5 cellular contexts compared by ENCODE assay signal in the genomic region with DNA sequence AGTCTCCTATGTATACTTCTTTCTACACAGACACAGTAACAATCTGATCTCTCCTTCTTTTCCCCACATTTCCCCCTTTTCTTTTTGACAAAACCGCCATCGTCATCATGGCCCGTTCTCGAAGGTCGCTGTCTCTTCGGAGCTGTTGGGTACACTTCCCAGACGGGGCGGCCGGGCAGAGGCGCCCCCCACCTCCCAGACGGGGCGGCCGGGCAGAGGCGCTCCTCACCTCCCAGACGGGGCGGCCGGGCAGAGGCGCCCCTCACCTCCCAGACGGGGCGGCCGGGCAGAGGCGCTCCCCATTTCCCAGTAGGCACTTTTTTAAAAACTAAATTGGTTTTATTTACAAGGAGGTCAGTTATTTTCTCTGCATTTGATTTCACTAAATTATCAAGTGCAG. TPM values are rescaled to one million over a fixed set of nuclear protein-coding genes. Genes with fewer than 3 reads are reported as not detected.
DNase-seq lines count a peak whose midpoint lies in the region; TF ChIP-seq lines count a peak whose summit lies in the region.
"Not testable (repeated sequence)": the region's sequence is repeated elsewhere in the genome, so short reads cannot be mapped to it uniquely, and the experiment has no call there.

No MANE protein-coding gene starts in this region.

- TF ChIP-seq EP300 in sigmoid colon (IDR thresholded peaks at IDR 0.05); suprapubic skin (IDR thresholded peaks at IDR 0.05): not testable (repeated sequence)

- not testable (repeated sequence) for H3K4me3 Mint-ChIP-seq in osteocyte (ENCODE audit: unreplicated experiment); type B pancreatic cell

- intact Hi-C loops in breast epithelium (cut with DNase I; ENCODE audit: low total_unique reads); sigmoid colon (cut with DNase I): not testable (repeated sequence)

- not testable (repeated sequence) for H3K27ac Mint-ChIP-seq in osteocyte (ENCODE audit: unreplicated experiment); type B pancreatic cell

- peaks cover 13% of the 10 kb centered on the region for H3K4me1 Mint-ChIP-seq in osteocyte (ENCODE audit: unreplicated experiment)
- peaks cover 13% of the 10 kb centered on the region for H3K4me1 Mint-ChIP-seq in type B pancreatic cell (ENCODE audit: unreplicated experiment)

- TF ChIP-seq CTCF in breast epithelium (IDR thresholded peaks at IDR 0.05); osteocyte (IDR thresholded peaks at IDR 0.05); sigmoid colon (IDR thresholded peaks at IDR 0.05); suprapubic skin (IDR thresholded peaks at IDR 0.05); type B pancreatic cell (conservative IDR thresholded peaks at IDR 0.05): not testable (repeated sequence)

- not testable (repeated sequence) for DNase-seq in breast epithelium (ENCODE audit: low spot score in 2 of 2); suprapubic skin (ENCODE audit: low spot score in 2 of 2)
- peak; percentile 8 for DNase-seq in osteocyte (ENCODE audit: extremely low spot score, unreplicated experiment)
- DNase-seq in sigmoid colon, result peak; percentile 33
- DNase-seq in type B pancreatic cell (ENCODE audit: extremely low spot score, unreplicated experiment), result peak; percentile 13

- not testable (repeated sequence) for H3K36me3 Mint-ChIP-seq in osteocyte (ENCODE audit: unreplicated experiment); type B pancreatic cell

- H3K4me3 ChIP-seq in breast epithelium, sigmoid colon, suprapubic skin: not testable (repeated sequence)

- H3K27ac ChIP-seq in breast epithelium (peak overlapping the region; percentile 38 to 67), suprapubic skin (peak overlapping the region; percentile 94)
- H3K27ac ChIP-seq in sigmoid colon, result not testable (repeated sequence)

- H3K9me3 ChIP-seq in breast epithelium, sigmoid colon, suprapubic skin: not testable (repeated sequence)

- H3K4me1 ChIP-seq in breast epithelium, result not testable (repeated sequence)
- H3K4me1 ChIP-seq in sigmoid colon, result peaks cover 0 to 28% (median 4%) of the 10 kb centered on the region in 4 donors
- H3K4me1 ChIP-seq in suprapubic skin, result peaks cover 37% of the 10 kb centered on the region

- not testable (repeated sequence) for H3K9me3 Mint-ChIP-seq in osteocyte (ENCODE audit: unreplicated experiment); type B pancreatic cell

- H3K27me3 Mint-ChIP-seq in osteocyte (ENCODE audit: unreplicated experiment); type B pancreatic cell: not testable (repeated sequence)

- not testable (repeated sequence) for H3K27me3 ChIP-seq in breast epithelium, sigmoid colon, suprapubic skin

- not testable (repeated sequence) for H3K36me3 ChIP-seq in breast epithelium, sigmoid colon, suprapubic skin

- WGBS in sigmoid colon, 2 donors, result 94 to 95% methylated on average over 22 of the region's 22 CpGs
- 93% methylated on average over 22 of the region's 22 CpGs for WGBS in suprapubic skin

- not testable (repeated sequence) for TF ChIP-seq POLR2A in breast epithelium (IDR thresholded peaks at IDR 0.05); sigmoid colon (IDR thresholded peaks at IDR 0.05); suprapubic skin (IDR thresholded peaks at IDR 0.05)

RNA-seq across cellular contexts. Expression of a gene that starts 45.0 kb away (rescaled TPM):
- 10 to 100 TPM; 67.2 to 91.2 (median 82.2) TPM for total RNA-seq in breast epithelium
- total RNA-seq in osteocyte, result 48.3 and 50.9 TPM in 2 replicates
- total RNA-seq in sigmoid colon, result 10 to 100 TPM; 68.1 to 89.7 (median 86.6) TPM
- polyA plus RNA-seq in sigmoid colon, result 10 to 100 TPM; 42.3 to 49.5 (median 45.0) TPM
- 100 to 1,000 TPM; 168 to 213 (median 178) TPM for total RNA-seq in suprapubic skin
- total RNA-seq in type B pancreatic cell (ENCODE audit: low replicate concordance), result 44.5 and 69.6 TPM in 2 replicates
